ENCODE assay signal across 17 cellular contexts in genomic region chr13:113898391-113898790, GRCh38.
"Had no signal": no experiment of that assay in that cellular context is flagged by ENCODE, and none has a peak within 500 bp of the region (broad histone marks: within the 10 kb centered on the region; RNA-seq: fewer than 3 reads in every experiment).

No MANE protein-coding gene starts in this region.

- H3K9me3 Mint-ChIP-seq: activated naive CD4-positive, alpha-beta T cell treated with anti-CD3 and anti-CD28 coated beads, Interleukin-2, amount 10 ng/mL, durations not matched to agents 7 days and 5 days; stimulated activated effector memory CD8-positive, alpha-beta T cell treated with anti-CD3 and anti-CD28 coated beads, Interleukin-12 subunit alpha, Interleukin-12 subunit beta, amount 100 ng/mL, for 72 hours had no signal

- H3K36me3 Mint-ChIP-seq: activated naive CD4-positive, alpha-beta T cell treated with anti-CD3 and anti-CD28 coated beads, Interleukin-2, amount 10 ng/mL, durations not matched to agents 7 days and 5 days; immature natural killer cell; neural progenitor cell; stimulated activated effector memory CD8-positive, alpha-beta T cell treated with anti-CD3 and anti-CD28 coated beads, Interleukin-12 subunit alpha, Interleukin-12 subunit beta, amount 100 ng/mL, for 72 hours had no signal

- H3K4me3 ChIP-seq: adrenal gland, colonic mucosa, lower lobe of right lung, neural progenitor cell, sigmoid colon, vagina had no signal

- H2AFZ ChIP-seq: neural progenitor cell, parathyroid adenoma had no signal

- DNase-seq: activated CD4-positive, alpha-beta T cell treated with anti-CD3 and anti-CD28 coated beads for 36 hours; activated naive CD4-positive, alpha-beta T cell treated with anti-CD3 and anti-CD28 coated beads, Interleukin-2, amount 10 ng/mL, durations not matched to agents 7 days and 5 days; caudate nucleus; foreskin melanocyte; immature natural killer cell; left colon; lower lobe of right lung; midbrain; sigmoid colon; T-helper 17 cell; WERI-Rb-1 had no signal

- H3K9me3 ChIP-seq: adrenal gland, colonic mucosa, lower lobe of right lung, sigmoid colon, vagina had no signal

- H3K79me2 ChIP-seq: parathyroid adenoma had no signal

- H3K4me3 Mint-ChIP-seq: activated CD4-positive, alpha-beta T cell treated with anti-CD3 and anti-CD28 coated beads for 36 hours; activated naive CD4-positive, alpha-beta T cell treated with anti-CD3 and anti-CD28 coated beads, Interleukin-2, amount 10 ng/mL, durations not matched to agents 7 days and 5 days; immature natural killer cell; neural progenitor cell; stimulated activated effector memory CD8-positive, alpha-beta T cell treated with anti-CD3 and anti-CD28 coated beads, Interleukin-12 subunit alpha, Interleukin-12 subunit beta, amount 100 ng/mL, for 72 hours; T-helper 17 cell had no signal

- H3K27ac Mint-ChIP-seq: activated CD4-positive, alpha-beta T cell treated with anti-CD3 and anti-CD28 coated beads for 36 hours; activated naive CD4-positive, alpha-beta T cell treated with anti-CD3 and anti-CD28 coated beads, Interleukin-2, amount 10 ng/mL, durations not matched to agents 7 days and 5 days; immature natural killer cell; neural progenitor cell; stimulated activated effector memory CD8-positive, alpha-beta T cell treated with anti-CD3 and anti-CD28 coated beads, Interleukin-12 subunit alpha, Interleukin-12 subunit beta, amount 100 ng/mL, for 72 hours; T-helper 17 cell had no signal

- H3K4me2 ChIP-seq: neural progenitor cell had no signal

- ATAC-seq: activated CD4-positive, alpha-beta T cell treated with anti-CD3 and anti-CD28 coated beads for 36 hours; left colon; stimulated activated effector memory CD8-positive, alpha-beta T cell treated with anti-CD3 and anti-CD28 coated beads, Interleukin-12 subunit alpha, Interleukin-12 subunit beta, amount 100 ng/mL, for 72 hours; T-helper 17 cell had no signal

- H3K27ac ChIP-seq: adrenal gland, colonic mucosa, neural progenitor cell, parathyroid adenoma, vagina, WERI-Rb-1 had no signal

- H3K36me3 ChIP-seq: adrenal gland, colonic mucosa, lower lobe of right lung, neural progenitor cell, sigmoid colon, vagina, WERI-Rb-1 had no signal

- H3K9ac ChIP-seq: neural progenitor cell, parathyroid adenoma had no signal

- H3K4me1 Mint-ChIP-seq: activated CD4-positive, alpha-beta T cell treated with anti-CD3 and anti-CD28 coated beads for 36 hours; activated naive CD4-positive, alpha-beta T cell treated with anti-CD3 and anti-CD28 coated beads, Interleukin-2, amount 10 ng/mL, durations not matched to agents 7 days and 5 days; immature natural killer cell; stimulated activated effector memory CD8-positive, alpha-beta T cell treated with anti-CD3 and anti-CD28 coated beads, Interleukin-12 subunit alpha, Interleukin-12 subunit beta, amount 100 ng/mL, for 72 hours; T-helper 17 cell had no signal

- H3K27me3 ChIP-seq: colonic mucosa, neural progenitor cell, sigmoid colon, vagina had no signal

- H3K4me1 ChIP-seq: adrenal gland, colonic mucosa, neural progenitor cell, parathyroid adenoma, vagina had no signal
